12 cellular contexts compared by ENCODE assay signal in genomic region chr4:71570492-71570891, GRCh38.
"Had no signal": no experiment of that assay in that cellular context is flagged by ENCODE, and none has a peak within 500 bp of the region (broad histone marks: within the 10 kb centered on the region; RNA-seq: fewer than 3 reads in every experiment).

No MANE protein-coding gene starts in this region.

- DNase-seq: activated B cell treated with CpG ODN at 0.5 μM for 24 hours; activated CD4-positive, alpha-beta T cell treated with anti-CD3 and anti-CD28 coated beads, Interleukin-2, amount 10 ng/mL, durations not matched to agents 7 days and 5 days; activated naive CD4-positive, alpha-beta T cell treated with anti-CD3 and anti-CD28 coated beads, Interleukin-2, amount 10 ng/mL, durations not matched to agents 7 days and 5 days; activated T-cell treated with anti-CD3 and anti-CD28 coated beads for 4 hours; adrenal gland; dermis blood vessel endothelial cell; foreskin fibroblast; pancreas; T-helper 9 cell; tibial artery had no signal

- H3K9me3 ChIP-seq: adrenal gland, pancreas, tibial artery, vagina had no signal

- H3K36me3 ChIP-seq: adrenal gland, tibial artery, vagina had no signal

- H3K4me3 ChIP-seq: adrenal gland, pancreas, tibial artery, vagina had no signal

- H3K4me1 ChIP-seq: adrenal gland, pancreas, tibial artery, vagina had no signal

- H3K27me3 ChIP-seq: adrenal gland, pancreas, tibial artery, vagina had no signal

- H3K27ac ChIP-seq: adrenal gland, pancreas, tibial artery, vagina had no signal

- ATAC-seq: activated T-helper 17 cell treated with anti-CD3 and anti-CD28 coated beads, Interleukin-2, amount 50 U/mL, for 72 hours had no signal
